1 cellular context compared by ENCODE assay signal in the genomic region with DNA sequence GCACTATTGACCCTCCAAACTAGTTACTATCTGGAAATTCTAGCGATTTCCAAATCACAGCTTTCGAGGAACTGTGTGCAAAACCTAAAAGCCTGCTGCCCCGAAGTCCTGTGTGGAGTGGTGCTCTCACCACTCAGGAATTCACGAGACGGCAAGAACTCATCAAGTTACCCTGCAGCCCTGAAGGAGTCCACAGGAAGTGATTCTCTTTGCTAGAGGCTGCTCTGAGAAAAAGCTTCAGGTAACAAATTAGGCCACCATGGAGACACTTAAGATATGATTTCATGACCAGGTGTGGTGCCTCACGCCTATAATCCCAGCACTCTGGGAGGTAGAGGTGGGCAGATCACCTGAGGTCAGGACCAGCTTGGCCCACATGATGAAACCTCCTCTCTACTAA.
TF ChIP-seq lines count a peak whose summit lies in the region.

No MANE protein-coding gene starts in this region.

TF ChIP-seq in WTC11, 78 proteins besides CTCF, POLR2A, EP300 and RAD21 (continued from another document):
- TF ChIP-seq ARID4B (CRISPR knock-in tag; IDR thresholded peaks at IDR 0.05; ENCODE audit: borderline replicate concordance) (no peak), GABPB1 (CRISPR knock-in tag; IDR thresholded peaks at IDR 0.05) (no peak), ZNF671 (CRISPR knock-in tag; IDR thresholded peaks at IDR 0.05) (no peak), GTF2I (CRISPR knock-in tag; conservative IDR thresholded peaks at IDR 0.05) (no peak), ELF4 (CRISPR knock-in tag; IDR thresholded peaks at IDR 0.05; ENCODE audit: low read depth) (no peak), ATF2 (CRISPR knock-in tag; IDR thresholded peaks at IDR 0.05; ENCODE audit: borderline replicate concordance, low read depth) (no peak)
TF ChIP-seq in WTC11: peak in this region for 0.
